8 cellular contexts compared by ENCODE assay signal in the genomic region with DNA sequence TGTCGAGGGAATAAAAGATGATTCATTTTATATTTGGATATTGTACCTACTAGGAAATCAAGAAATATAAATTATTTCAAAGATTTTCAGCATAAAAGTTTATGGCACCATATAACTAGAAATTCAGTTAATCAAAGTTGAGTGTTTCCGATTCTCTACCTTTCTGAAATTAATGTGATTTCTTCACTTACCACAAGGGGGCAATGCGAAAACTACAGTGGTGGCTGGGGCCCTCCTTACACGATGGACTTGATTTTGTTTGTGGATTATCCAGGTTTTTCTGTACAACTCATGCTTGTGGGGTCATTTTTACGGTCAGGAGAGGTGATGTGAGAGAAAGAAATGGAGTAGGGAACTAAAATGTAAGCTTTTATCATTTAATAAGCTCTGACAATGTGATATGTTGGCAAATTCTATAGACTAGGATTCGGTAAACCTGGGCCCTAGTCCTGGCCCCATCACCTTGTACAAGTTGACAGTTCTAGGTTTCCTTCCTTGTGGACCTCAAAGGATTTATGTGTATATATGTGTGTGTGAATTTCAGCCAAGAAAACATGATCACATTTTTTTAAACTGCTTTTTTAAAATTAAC. TPM values are rescaled to one million over a fixed set of nuclear protein-coding genes. Genes with fewer than 3 reads are reported as not detected.
A peak's percentile ranks its signal among the peaks of the same experiment; 100 is the strongest.
DNase-seq lines count a peak whose midpoint lies in the region; ATAC-seq and TF ChIP-seq lines count a peak whose summit lies in the region.

No MANE protein-coding gene starts in this region.

- ATAC-seq in GM18519 (IDR thresholded peaks at IDR 0.05; ENCODE audit: low FRiP score, unreplicated experiment): peak; percentile 53

- no peaks in the 10 kb centered on the region for H3K36me3 ChIP-seq in esophagus squamous epithelium
- H3K36me3 ChIP-seq in prostate gland: no peaks in the 10 kb centered on the region

- no peak overlapping the region for H3K4me3 ChIP-seq in esophagus squamous epithelium
- H3K4me3 ChIP-seq in prostate gland: no peak overlapping the region

- H3K27ac ChIP-seq in esophagus squamous epithelium (no peak overlapping the region), caudate nucleus (ENCODE audit: low read depth, low read length) (no peak overlapping the region), prostate gland (no peak overlapping the region)

- no peaks in the 10 kb centered on the region for H3K9me3 ChIP-seq in esophagus squamous epithelium
- no peaks in the 10 kb centered on the region for H3K9me3 ChIP-seq in prostate gland

- TF ChIP-seq CTCF in esophagus squamous epithelium (IDR thresholded peaks at IDR 0.05) (peak in 5 of 6 experiments; percentile 26 to 60 (median 35)), prostate gland (IDR thresholded peaks at IDR 0.05) (peak in 2 of 4 experiments; percentile 18 to 40)

- 47 to 53% methylated on average over 6 of the region's 6 CpGs for WGBS in esophagus squamous epithelium, 2 donors
- WGBS in prostate gland: 64% methylated on average over 6 of the region's 6 CpGs

- peak; percentile 24 for DNase-seq in AG08395 (ENCODE audit: low spot score)
- DNase-seq in NCI-H748 treated with DMSO at 0.1 percent for 48 hours (lab: John Stamatoyannopoulos, UW): peak; percentile 20
- DNase-seq in esophagus squamous epithelium (lab: John Stamatoyannopoulos, UW): no peak
- no peak for DNase-seq in GF-D8 (lab: John Stamatoyannopoulos, UW)
- DNase-seq in caudate nucleus (lab: John Stamatoyannopoulos, UW): no peak
- no peak for DNase-seq in epidermal melanocyte (ENCODE audit: insufficient read length, low spot score)
- DNase-seq in prostate gland (ENCODE audit: low spot score): no peak

- intact Hi-C loops in esophagus squamous epithelium (cut with DNase I): no loop called here
- intact Hi-C loops in prostate gland (cut with DNase I): no loop called here

- H3K4me1 ChIP-seq in esophagus squamous epithelium: no peaks in the 10 kb centered on the region
- no peaks in the 10 kb centered on the region for H3K4me1 ChIP-seq in prostate gland (replicated peaks)

- H3K27me3 ChIP-seq in esophagus squamous epithelium: peaks cover 0 to 9% (median 0%) of the 10 kb centered on the region in 4 donors
- peaks cover 2% of the 10 kb centered on the region for H3K27me3 ChIP-seq in prostate gland (replicated peaks; ENCODE audit: insufficient read depth)

- no peak for TF ChIP-seq POLR2A in esophagus squamous epithelium (IDR thresholded peaks at IDR 0.05)
- TF ChIP-seq POLR2A in prostate gland (IDR thresholded peaks at IDR 0.05): no peak

RNA-seq across cellular contexts. Expression of a gene that starts 47.6 kb away (rescaled TPM):
- not detected for total RNA-seq in esophagus squamous epithelium
- not detected for total RNA-seq in prostate gland

RNA-seq across cellular contexts. Expression of a gene that starts 58.5 kb away (rescaled TPM):
- 10 to 100 TPM in 1 of 4 donors, 1 to 10 TPM in 3; 2.2 to 11.7 (median 4.2) TPM for total RNA-seq in esophagus squamous epithelium
- 1 to 10 TPM in 1 of 2 donors, under 1 TPM in 1; 0.91 to 2.2 TPM for total RNA-seq in prostate gland

Comparison
In these comparisons a context has a peak if more than half of its experiments do, and no peak if none do; other contexts are left out.
1. DNase-seq: peak in AG08395 (single experiment) and NCI-H748 treated with DMSO at 0.1 percent for 48 hours (single experiment); none in esophagus squamous epithelium (single experiment), GF-D8 (single experiment), caudate nucleus (0 of 61), epidermal melanocyte (single experiment) and prostate gland (single experiment).